In genomic region chr1:5763971-5764370, GRCh38 we compare ENCODE assay signal across 20 cellular contexts.
DNase-seq lines count a peak whose midpoint lies in the region; ATAC-seq and TF ChIP-seq lines count a peak whose summit lies in the region.
"Had no signal": no experiment of that assay in that cellular context is flagged by ENCODE, and none has a peak within 500 bp of the region (broad histone marks: within the 10 kb centered on the region; RNA-seq: fewer than 3 reads in every experiment).

No MANE protein-coding gene starts in this region.

- H3K9me3 Mint-ChIP-seq in activated naive CD4-positive, alpha-beta T cell treated with anti-CD3 and anti-CD28 coated beads, Interleukin-2, amount 50 U/mL, for 24 hours: no peaks in the 10 kb centered on the region
- peaks cover 6 to 7% of the 10 kb centered on the region in 2 donors for H3K9me3 Mint-ChIP-seq in activated naive CD4-positive, alpha-beta T cell treated with anti-CD3 and anti-CD28 coated beads, Interleukin-2, amount 50 U/mL, for 72 hours
- no peaks in the 10 kb centered on the region for H3K9me3 Mint-ChIP-seq in endothelial cell (ENCODE audit: unreplicated experiment)

- peaks cover 25% of the 10 kb centered on the region for H3K27me3 Mint-ChIP-seq in activated naive CD4-positive, alpha-beta T cell treated with anti-CD3 and anti-CD28 coated beads, Interleukin-2, amount 50 U/mL, for 24 hours
- H3K27me3 Mint-ChIP-seq in endothelial cell (ENCODE audit: unreplicated experiment): peaks cover 5% of the 10 kb centered on the region

- H3K23ac ChIP-seq in neuronal stem cell (ENCODE audit: low read depth, low read length, poor library complexity): peak overlapping the region; percentile 47

- no peak overlapping the region for H2BK15ac ChIP-seq in neuronal stem cell (ENCODE audit: low read length)

- no peak overlapping the region for H2AFZ ChIP-seq in neuronal stem cell (ENCODE audit: low read length)
- H2AFZ ChIP-seq: GM23338 had no signal

- no peak overlapping the region for H2BK12ac ChIP-seq in neuronal stem cell (ENCODE audit: low read length)

- peaks cover 0 to 44% (median 6%) of the 10 kb centered on the region in 3 experiments for H3K27me3 ChIP-seq in neuronal stem cell (ENCODE audit: control insufficient read depth in 3 of 3, insufficient read depth in 3 of 3, low read depth in 1 of 3, low read length in 3 of 3)
- H3K27me3 ChIP-seq: BLaER1 had no signal

- H3K4me2 ChIP-seq in neuronal stem cell (ENCODE audit: insufficient read depth, low read length, poor library complexity, severe bottlenecking): no peak overlapping the region
- H3K4me2 ChIP-seq: BLaER1, GM23338 had no signal

- no peak for DNase-seq in activated naive CD4-positive, alpha-beta T cell treated with anti-CD3 and anti-CD28 coated beads, Interleukin-2, amount 50 U/mL, for 72 hours (ENCODE audit: low spot score in 2 of 2)
- DNase-seq in endothelial cell (ENCODE audit: low spot score): no peak
- no peak for DNase-seq in neuronal stem cell (ENCODE audit: low spot score)
- no peak for DNase-seq in stimulated activated CD4-positive, alpha-beta T cell treated with anti-CD3 and anti-CD28 coated beads, Interleukin-4, amount 100 ng/mL, for 1 hour
- DNase-seq in stimulated activated CD4-positive, alpha-beta T cell treated with anti-CD3 and anti-CD28 coated beads, Interleukin-2, amount 100 ng/mL, for 48 hours: no peak
- DNase-seq: Caco-2; CD4-positive, CD25-positive, alpha-beta regulatory T cell; CD8-positive, alpha-beta T cell; DMS153; EL; GDM1; HCEC 1CT had no signal

- H2BK5ac ChIP-seq in neuronal stem cell (ENCODE audit: low read length): no peak overlapping the region

- H3K4me1 Mint-ChIP-seq in activated naive CD4-positive, alpha-beta T cell treated with anti-CD3 and anti-CD28 coated beads, Interleukin-2, amount 50 U/mL, for 24 hours: no peaks in the 10 kb centered on the region
- H3K4me1 Mint-ChIP-seq in endothelial cell (ENCODE audit: unreplicated experiment): peaks cover 22% of the 10 kb centered on the region
- H3K4me1 Mint-ChIP-seq: B cell; CD4-positive, CD25-positive, alpha-beta regulatory T cell had no signal

- no peak for ATAC-seq in activated naive CD4-positive, alpha-beta T cell treated with anti-CD3 and anti-CD28 coated beads, Interleukin-2, amount 50 U/mL, for 72 hours
- ATAC-seq in GM18870 (IDR thresholded peaks at IDR 0.05; ENCODE audit: unreplicated experiment): no peak
- ATAC-seq: CD8-positive, alpha-beta T cell; GM12878; GM23338 had no signal

- H3K36me3 Mint-ChIP-seq in activated naive CD4-positive, alpha-beta T cell treated with anti-CD3 and anti-CD28 coated beads, Interleukin-2, amount 50 U/mL, for 24 hours: no peaks in the 10 kb centered on the region
- H3K36me3 Mint-ChIP-seq in activated naive CD4-positive, alpha-beta T cell treated with anti-CD3 and anti-CD28 coated beads, Interleukin-2, amount 50 U/mL, for 72 hours: peaks cover 6 to 8% of the 10 kb centered on the region in 2 donors
- no peaks in the 10 kb centered on the region for H3K36me3 Mint-ChIP-seq in endothelial cell (ENCODE audit: low read depth, unreplicated experiment)
- H3K36me3 Mint-ChIP-seq: CD4-positive, CD25-positive, alpha-beta regulatory T cell; CD8-positive, alpha-beta T cell had no signal

- peak overlapping the region in 1 of 2 donors; percentile 62 for H3K4me3 ChIP-seq in neuronal stem cell (ENCODE audit: low read length in 2 of 2)
- H3K4me3 ChIP-seq: BLaER1, GM12878, GM23338 had no signal

- TF ChIP-seq CTCF in endothelial cell (IDR thresholded peaks at IDR 0.05; ENCODE audit: unreplicated experiment): no peak

- peak overlapping the region; percentile 52 for H3K18ac ChIP-seq in neuronal stem cell (ENCODE audit: low read length)

- H3K9me3 ChIP-seq in neuronal stem cell (replicated peaks in 1 of 2; ENCODE audit: control insufficient read depth in 2 of 2, insufficient read depth in 1 of 2, low read depth in 1 of 2, low read length in 2 of 2): no peaks in the 10 kb centered on the region
- H3K9me3 ChIP-seq: Caco-2 had no signal

- H3K79me1 ChIP-seq in neuronal stem cell (ENCODE audit: low read depth, low read length): no peaks in the 10 kb centered on the region

- H4K91ac ChIP-seq in neuronal stem cell (ENCODE audit: low read depth, low read length, poor library complexity): no peak overlapping the region

- WGBS in neuronal stem cell (ENCODE audit: extremely low coverage in 2 of 2, insufficient read length in 2 of 2, insufficient replicate concordance in 1 of 2), 2 donors: no CpG with 5 or more reads among the region's 5 CpGs

- H3K27ac ChIP-seq in neuronal stem cell (replicated peaks; ENCODE audit: low read length): no peak overlapping the region
- H3K27ac ChIP-seq: 22Rv1, BLaER1, C4-2B had no signal

- no peaks in the 10 kb centered on the region for H3K36me3 ChIP-seq in neuronal stem cell (replicated peaks in 1 of 2; ENCODE audit: control insufficient read depth in 2 of 2, insufficient read depth in 2 of 2, low read length in 2 of 2)
- H3K36me3 ChIP-seq: BLaER1 had no signal

- no peak overlapping the region for H3K9ac ChIP-seq in neuronal stem cell (ENCODE audit: low read depth, low read length, poor library complexity)
- H3K9ac ChIP-seq: BLaER1 had no signal

- no peak overlapping the region for H3K14ac ChIP-seq in neuronal stem cell (ENCODE audit: low read length)

- no peak overlapping the region for H2AK5ac ChIP-seq in neuronal stem cell (ENCODE audit: low read depth, low read length)

- peak overlapping the region; percentile 42 for H3K27ac Mint-ChIP-seq in activated naive CD4-positive, alpha-beta T cell treated with anti-CD3 and anti-CD28 coated beads, Interleukin-2, amount 50 U/mL, for 24 hours
- no peak overlapping the region for H3K27ac Mint-ChIP-seq in activated naive CD4-positive, alpha-beta T cell treated with anti-CD3 and anti-CD28 coated beads, Interleukin-2, amount 50 U/mL, for 72 hours
- H3K27ac Mint-ChIP-seq in endothelial cell (ENCODE audit: unreplicated experiment): peak overlapping the region; percentile 37
- H3K27ac Mint-ChIP-seq: B cell; CD4-positive, CD25-positive, alpha-beta regulatory T cell; CD8-positive, alpha-beta T cell; GM23338 had no signal

- no peak overlapping the region for H4K8ac ChIP-seq in neuronal stem cell (ENCODE audit: low read depth, low read length)

- H3K4me1 ChIP-seq in neuronal stem cell (ENCODE audit: control insufficient read depth in 2 of 2, insufficient read depth in 1 of 2, low read depth in 1 of 2, low read length in 2 of 2): peaks cover 0 to 9% of the 10 kb centered on the region in 2 donors
- H3K4me1 ChIP-seq: Caco-2 had no signal

- no peak overlapping the region for H2BK120ac ChIP-seq in neuronal stem cell (ENCODE audit: low read depth, low read length)

- no peak overlapping the region for H3K4me3 Mint-ChIP-seq in activated naive CD4-positive, alpha-beta T cell treated with anti-CD3 and anti-CD28 coated beads, Interleukin-2, amount 50 U/mL, for 24 hours
- no peak overlapping the region for H3K4me3 Mint-ChIP-seq in endothelial cell (ENCODE audit: unreplicated experiment)
- H3K4me3 Mint-ChIP-seq: B cell; CD4-positive, CD25-positive, alpha-beta regulatory T cell; CD8-positive, alpha-beta T cell; GM23338 had no signal

- H3K4ac ChIP-seq in neuronal stem cell (ENCODE audit: low read length): no peak overlapping the region

Comparison
In these comparisons a context has a peak if more than half of its experiments do, and no peak if none do; other contexts are left out.
1. H3K27ac Mint-ChIP-seq: peak in activated naive CD4-positive, alpha-beta T cell treated with anti-CD3 and anti-CD28 coated beads, Interleukin-2, amount 50 U/mL, for 24 hours (single experiment) and endothelial cell (single experiment); none in activated naive CD4-positive, alpha-beta T cell treated with anti-CD3 and anti-CD28 coated beads, Interleukin-2, amount 50 U/mL, for 72 hours (0 of 2).